ENCODE assay signal across 30 cellular contexts in the genomic region with DNA sequence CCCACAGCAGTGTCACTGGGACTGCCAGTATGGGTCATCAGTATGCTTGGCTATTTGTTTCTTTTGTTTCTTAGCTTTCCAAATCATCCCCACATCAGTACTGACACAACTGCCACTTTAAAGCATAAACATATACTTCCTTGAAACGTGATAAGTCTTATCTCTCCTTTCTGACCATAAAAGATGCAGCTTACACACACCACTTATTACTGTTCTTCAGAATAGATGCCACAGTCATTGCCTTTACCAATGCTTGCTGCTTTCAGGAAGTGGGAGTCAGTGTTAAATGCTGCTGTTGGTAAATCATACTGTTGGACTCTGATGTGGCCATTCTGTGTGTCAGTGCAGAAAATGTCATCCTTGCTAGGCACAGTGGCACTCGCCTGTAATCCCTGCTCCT. TPM values are rescaled to one million over a fixed set of nuclear protein-coding genes. Genes with fewer than 3 reads are reported as not detected.
DNase-seq lines count a peak whose midpoint lies in the region; ATAC-seq and TF ChIP-seq lines count a peak whose summit lies in the region.
"Had no signal": no experiment of that assay in that cellular context is flagged by ENCODE, and none has a peak within 500 bp of the region (broad histone marks: within the 10 kb centered on the region; RNA-seq: fewer than 3 reads in every experiment).

No MANE protein-coding gene starts in this region.

- no peaks in the 10 kb centered on the region for H3K9me3 ChIP-seq in H9 (ENCODE audit: control insufficient read depth, low read depth, low read length)
- H3K9me3 ChIP-seq in right cardiac atrium (ENCODE audit: control insufficient read depth, low read length): no peaks in the 10 kb centered on the region
- H3K9me3 ChIP-seq: BE2C, right lobe of liver had no signal

- H4K91ac ChIP-seq in H9 (ENCODE audit: insufficient read length, low read depth, low read length): no peak overlapping the region

- H3K14ac ChIP-seq in H9 (ENCODE audit: insufficient read depth, low read length): no peak overlapping the region

- H3K4ac ChIP-seq in H9 (ENCODE audit: low read depth, low read length): no peak overlapping the region

- H2AK5ac ChIP-seq in H9 (ENCODE audit: insufficient read length, low read length): peak overlapping the region; percentile 30

- no peak overlapping the region for H3K4me3 ChIP-seq in choroid plexus epithelial cell (ENCODE audit: low read depth, low read length)
- H3K4me3 ChIP-seq in right cardiac atrium (ENCODE audit: low read length): no peak overlapping the region
- H3K4me3 ChIP-seq: esophagus muscularis mucosa, right lobe of liver, upper lobe of left lung had no signal

- no peak overlapping the region for H2BK120ac ChIP-seq in H9 (ENCODE audit: low read depth, low read length, poor library complexity, severe bottlenecking)

- ATAC-seq in right cardiac atrium: no peak
- ATAC-seq in HG03442 (IDR thresholded peaks at IDR 0.05; ENCODE audit: unreplicated experiment): no peak
- no peak for ATAC-seq in activated CD8-positive, alpha-beta T cell treated with anti-CD3 and anti-CD28 coated beads, Interleukin-2, amount 10 ng/mL, durations not matched to agents 7 days and 5 days
- ATAC-seq: HepG2, left cardiac atrium had no signal

- H3K23ac ChIP-seq in H9 (ENCODE audit: insufficient read length, low read depth, low read length): no peak overlapping the region

- no peak overlapping the region for H3K4me2 ChIP-seq in H9 (ENCODE audit: insufficient read depth, insufficient read length, low read length)

- no peaks in the 10 kb centered on the region for H4K20me1 ChIP-seq in H9 (ENCODE audit: control insufficient read depth, insufficient read depth, insufficient read length)

- no peak overlapping the region for H2BK5ac ChIP-seq in H9 (ENCODE audit: insufficient read length, low read length)

- H3K4me1 Mint-ChIP-seq in H9: peaks cover 7 to 10% of the 10 kb centered on the region in 2 experiments; a peak in 2 of 4 replicates
- peaks cover 4% of the 10 kb centered on the region for H3K4me1 Mint-ChIP-seq in activated CD8-positive, alpha-beta T cell treated with anti-CD3 and anti-CD28 coated beads, Interleukin-2, amount 10 ng/mL, durations not matched to agents 7 days and 5 days (ENCODE audit: low read depth)
- H3K4me1 Mint-ChIP-seq: CD8-positive, alpha-beta memory T cell had no signal

- no peak overlapping the region for H3K4me3 Mint-ChIP-seq in H9
- H3K4me3 Mint-ChIP-seq in activated CD8-positive, alpha-beta T cell treated with anti-CD3 and anti-CD28 coated beads, Interleukin-2, amount 10 ng/mL, durations not matched to agents 7 days and 5 days: no peak overlapping the region
- H3K4me3 Mint-ChIP-seq: activated naive CD8-positive, alpha-beta T cell treated with anti-CD3 and anti-CD28 coated beads, Interleukin-2, amount 10 ng/mL, durations not matched to agents 7 days and 5 days; CD8-positive, alpha-beta memory T cell had no signal

- 0 out of 2 replicates have a peak overlapping the region, but pooled peaks have one; percentile 5 for H2BK15ac ChIP-seq in H9 (ENCODE audit: low read depth, low read length)

- H3K18ac ChIP-seq in H9 (ENCODE audit: insufficient read length, low read depth, low read length): no peak overlapping the region

- intact Hi-C loops in right cardiac atrium (cut with DNase I): no loop called here

- CTCF ChIA-PET in activated CD8-positive, alpha-beta T cell treated with anti-CD3 and anti-CD28 coated beads, Interleukin-2, amount 10 ng/mL, durations not matched to agents 7 days and 5 days (lab: Charles Lee): interaction anchor here (1.0 kb wide), 1 partner anchor 21 kb away, joined by 3 read pairs; no protein-coding TSS in a partner anchor

- DNase-seq in A172 (ENCODE audit: low spot score): peak; percentile 33
- DNase-seq in H9: no peak
- DNase-seq in OCI-M1 (lab: John Stamatoyannopoulos, UW): peak; percentile 20
- DNase-seq in choroid plexus epithelial cell (ENCODE audit: low read depth): peak; percentile 19
- no peak for DNase-seq in right cardiac atrium
- no peak for DNase-seq in NCI-H1105 treated with DMSO at 0.1 percent for 48 hours (lab: John Stamatoyannopoulos, UW)
- DNase-seq in activated CD8-positive, alpha-beta T cell treated with anti-CD3 and anti-CD28 coated beads, Interleukin-2, amount 10 ng/mL, durations not matched to agents 7 days and 5 days: no peak
- DNase-seq: ACHN; activated CD4-positive, alpha-beta T cell treated with anti-CD3 and anti-CD28 coated beads for 4 hours; activated naive CD8-positive, alpha-beta T cell treated with anti-CD3 and anti-CD28 coated beads, Interleukin-2, amount 10 ng/mL, durations not matched to agents 7 days and 5 days; BE2C; caudate nucleus; CD8-positive, alpha-beta memory T cell; dermis blood vessel endothelial cell; HCEC 1CT; left cardiac atrium; mammary epithelial cell; NCI-H2029; NCI-H2227 treated with DMSO at 0.1 percent for 48 hours; right lobe of liver; stimulated activated CD4-positive, alpha-beta T cell treated with anti-CD3 and anti-CD28 coated beads, Interleukin-12 subunit alpha, Interleukin-12 subunit beta, amount 100 ng/mL, for 4 hours; stimulated activated CD4-positive, alpha-beta T cell treated with anti-CD3 and anti-CD28 coated beads, Interleukin-4, amount 100 ng/mL, for 1 hour; upper lobe of left lung had no signal

- H2AFZ ChIP-seq in H9 (ENCODE audit: low read length): no peak overlapping the region

- no peaks in the 10 kb centered on the region for H3K79me2 ChIP-seq in H9 (ENCODE audit: insufficient read depth, low read length)

- no peak overlapping the region for H2BK12ac ChIP-seq in H9 (ENCODE audit: insufficient read length, low read depth, low read length)

- TF ChIP-seq CTCF in H9 (conservative IDR thresholded peaks at IDR 0.05) (no peak), choroid plexus epithelial cell (conservative IDR thresholded peaks at IDR 0.05; ENCODE audit: low read depth, low read length) (no peak)

- H3K9ac ChIP-seq in H9 (ENCODE audit: extremely low read depth, insufficient read length, low read length): no peak overlapping the region

- WGBS in H9 (ENCODE audit: extremely low coverage, insufficient read length, low lambda C conversion rate): no CpG with 5 or more reads among the region's 2 CpGs
- WGBS in right cardiac atrium: 65% methylated on average over 2 of the region's 2 CpGs

- H3K9me3 Mint-ChIP-seq in H9: peaks cover 0 to 13% of the 10 kb centered on the region in 2 experiments; a peak in 3 of 5 replicates
- H3K9me3 Mint-ChIP-seq in activated CD8-positive, alpha-beta T cell treated with anti-CD3 and anti-CD28 coated beads, Interleukin-2, amount 10 ng/mL, durations not matched to agents 7 days and 5 days (ENCODE audit: insufficient read depth): peaks cover 7% of the 10 kb centered on the region

- POLR2A ChIA-PET in activated CD8-positive, alpha-beta T cell treated with anti-CD3 and anti-CD28 coated beads, Interleukin-2, amount 10 ng/mL, durations not matched to agents 7 days and 5 days (lab: Charles Lee): interaction anchor here (0.6 kb wide), 1 partner anchor 10 kb away, joined by 3 read pairs; no protein-coding TSS in a partner anchor

- no peak overlapping the region for H2BK20ac ChIP-seq in H9 (ENCODE audit: low read depth, low read length, poor library complexity, severe bottlenecking)

- no peaks in the 10 kb centered on the region for H3K79me1 ChIP-seq in H9 (ENCODE audit: insufficient read depth, low read depth, low read length, poor library complexity, severe bottlenecking)

- no peaks in the 10 kb centered on the region; a peak in 1 of 7 replicates for H3K36me3 Mint-ChIP-seq in H9 (ENCODE audit: insufficient read depth in 1 of 3, low read depth in 3 of 3)
- H3K36me3 Mint-ChIP-seq in activated CD8-positive, alpha-beta T cell treated with anti-CD3 and anti-CD28 coated beads, Interleukin-2, amount 10 ng/mL, durations not matched to agents 7 days and 5 days (ENCODE audit: low read depth): peaks cover 5% of the 10 kb centered on the region

- no peak overlapping the region for H4K8ac ChIP-seq in H9 (replicated peaks; ENCODE audit: insufficient read length, low read depth, low read length)

- H3K27me3 ChIP-seq in H9 (ENCODE audit: insufficient read depth, low read length) (no peaks in the 10 kb centered on the region), right cardiac atrium (ENCODE audit: control insufficient read depth, insufficient read depth) (no peaks in the 10 kb centered on the region)
- H3K27me3 ChIP-seq: BE2C, esophagus muscularis mucosa, right lobe of liver, upper lobe of left lung had no signal

- H3K27ac Mint-ChIP-seq in H9: no peak overlapping the region
- H3K27ac Mint-ChIP-seq in activated CD8-positive, alpha-beta T cell treated with anti-CD3 and anti-CD28 coated beads, Interleukin-2, amount 10 ng/mL, durations not matched to agents 7 days and 5 days: no peak overlapping the region
- H3K27ac Mint-ChIP-seq: activated naive CD8-positive, alpha-beta T cell treated with anti-CD3 and anti-CD28 coated beads, Interleukin-2, amount 10 ng/mL, durations not matched to agents 7 days and 5 days had no signal

- H3K23me2 ChIP-seq in H9 (ENCODE audit: insufficient read length, low read depth, low read length, poor library complexity, severe bottlenecking): no peaks in the 10 kb centered on the region

- no peak overlapping the region for H3T11ph ChIP-seq in H9 (ENCODE audit: low read length)

- H3K56ac ChIP-seq in H9 (ENCODE audit: insufficient read length, low read depth, low read length): no peak overlapping the region

- H4K5ac ChIP-seq in H9 (ENCODE audit: insufficient read length, low read depth, low read length): no peak overlapping the region

- no peak overlapping the region for H3K27ac ChIP-seq in H9 (ENCODE audit: insufficient read length, low read depth, low read length)
- no peak overlapping the region for H3K27ac ChIP-seq in right cardiac atrium (ENCODE audit: low read length)
- H3K27ac ChIP-seq: esophagus muscularis mucosa, right lobe of liver, upper lobe of left lung had no signal

- no peaks in the 10 kb centered on the region for H3K27me3 Mint-ChIP-seq in H9 (ENCODE audit: low read depth)
- no peaks in the 10 kb centered on the region for H3K27me3 Mint-ChIP-seq in activated CD8-positive, alpha-beta T cell treated with anti-CD3 and anti-CD28 coated beads, Interleukin-2, amount 10 ng/mL, durations not matched to agents 7 days and 5 days (ENCODE audit: low read depth)
- H3K27me3 Mint-ChIP-seq: activated naive CD8-positive, alpha-beta T cell treated with anti-CD3 and anti-CD28 coated beads, Interleukin-2, amount 10 ng/mL, durations not matched to agents 7 days and 5 days; CD8-positive, alpha-beta memory T cell had no signal

- H3K4me1 ChIP-seq in H9 (ENCODE audit: insufficient read depth, low read length): no peaks in the 10 kb centered on the region; the same call in 1 of the 2 replicates
- H3K4me1 ChIP-seq in right cardiac atrium (ENCODE audit: control insufficient read depth, insufficient read depth, low read length): no peaks in the 10 kb centered on the region
- H3K4me1 ChIP-seq: BE2C, esophagus muscularis mucosa, right lobe of liver, upper lobe of left lung had no signal

RNA-seq across cellular contexts. Expression of gene GARIN2, which starts 18.5 kb away (rescaled TPM):
- total RNA-seq in A172 (2014; rRNA removed; shearing (Covaris generic)): not detected in 2 replicates
- total RNA-seq in H9 (2021) (not detected in 2 replicates), right cardiac atrium (under 1 TPM in 2 of 4 donors, not detected in 2; 0.23 to 0.50 TPM)
- not detected for polyA plus RNA-seq in right cardiac atrium
- not detected for total RNA-seq in activated CD8-positive, alpha-beta T cell treated with anti-CD3 and anti-CD28 coated beads, Interleukin-2, amount 10 ng/mL, durations not matched to agents 7 days and 5 days
- total RNA-seq: activated naive CD8-positive, alpha-beta T cell treated with anti-CD3 and anti-CD28 coated beads, Interleukin-2, amount 10 ng/mL, durations not matched to agents 7 days and 5 days; astrocyte; CD8-positive, alpha-beta memory T cell; dermis blood vessel endothelial cell; esophagus muscularis mucosa; left cardiac atrium; mammary epithelial cell; posterior vena cava; RPMI7951; SK-MEL-5 had no signal
- polyA plus RNA-seq: CD8-positive, alpha-beta memory T cell; HepG2; mammary epithelial cell had no signal

Comparison
In these comparisons a context has a peak if more than half of its experiments do, and no peak if none do; other contexts are left out.
1. DNase-seq: peak in A172 (single experiment), OCI-M1 (single experiment) and choroid plexus epithelial cell (single experiment); none in H9 (single experiment), right cardiac atrium (0 of 3), NCI-H1105 treated with DMSO at 0.1 percent for 48 hours (single experiment) and activated CD8-positive, alpha-beta T cell treated with anti-CD3 and anti-CD28 coated beads, Interleukin-2, amount 10 ng/mL, durations not matched to agents 7 days and 5 days (single experiment).